1 cellular context compared by ENCODE assay signal in genomic region chr10:52883996-52884871, GRCh38.
TF ChIP-seq lines count a peak whose summit lies in the region.

No MANE protein-coding gene starts in this region.

TF ChIP-seq in HepG2, 621 proteins besides CTCF, POLR2A, EP300 and RAD21 (continued from another document and continues in another):
- TF ChIP-seq PRDM10 (CRISPR knock-in tag; IDR thresholded peaks at IDR 0.05; ENCODE audit: low read depth) (peak; percentile 85), PITX1 (CRISPR knock-in tag; IDR thresholded peaks at IDR 0.05) (peak; percentile 81), SYNCRIP (IDR thresholded peaks at IDR 0.05; ENCODE audit: insufficient read depth, low read depth, low read length) (no peak), KDM6A (CRISPR knock-in tag; IDR thresholded peaks at IDR 0.05; ENCODE audit: low read depth) (no peak), ZSCAN5A (CRISPR knock-in tag; IDR thresholded peaks at IDR 0.05; ENCODE audit: borderline replicate concordance) (no peak), ZNF768 (CRISPR knock-in tag; IDR thresholded peaks at IDR 0.05) (no peak), MEIS1 (CRISPR knock-in tag; IDR thresholded peaks at IDR 0.05; ENCODE audit: borderline replicate concordance) (no peak), FOXK1 (CRISPR knock-in tag; IDR thresholded peaks at IDR 0.05; ENCODE audit: borderline replicate concordance, low read depth) (0 out of 2 replicates have a peak, but pooled peaks have one; percentile 37), SKIL (CRISPR knock-in tag; IDR thresholded peaks at IDR 0.05; ENCODE audit: borderline replicate concordance) (no peak), HBP1 (CRISPR knock-in tag; IDR thresholded peaks at IDR 0.05; ENCODE audit: low read depth) (no peak), TBX3 (IDR thresholded peaks at IDR 0.05; ENCODE audit: borderline replicate concordance) (peak; percentile 50; the same call in 1 of the 2 replicates), SOX13 (IDR thresholded peaks at IDR 0.05) (no peak), SOX13 (CRISPR knock-in tag; conservative IDR thresholded peaks at IDR 0.05 in 1 of 2, IDR thresholded peaks at IDR 0.05 in 1 of 2) (peak in 1 of 2 experiments; percentile 23; a peak in 1 of 4 replicates), NR2F2 (IDR thresholded peaks at IDR 0.05; ENCODE audit: borderline replicate concordance, low read depth) (no peak), U2AF1 (optimal IDR thresholded peaks at IDR 0.05; ENCODE audit: low read depth, low read length) (no peak), ZNF780A (CRISPR knock-in tag; IDR thresholded peaks at IDR 0.05) (no peak), JDP2 (CRISPR knock-in tag; IDR thresholded peaks at IDR 0.05; ENCODE audit: borderline replicate concordance) (no peak), SNAPC5 (CRISPR knock-in tag; IDR thresholded peaks at IDR 0.05; ENCODE audit: borderline replicate concordance) (no peak), CEBPB (IDR thresholded peaks at IDR 0.05; ENCODE audit: borderline replicate concordance, low read depth, low read length) (peak; percentile 21; the same call in 1 of the 2 replicates), ZNF143 (CRISPR knock-in tag; IDR thresholded peaks at IDR 0.05) (no peak), NR3C1 (CRISPR knock-in tag; IDR thresholded peaks at IDR 0.05) (no peak), ZNF672 (CRISPR knock-in tag; IDR thresholded peaks at IDR 0.05) (no peak), ASH2L (IDR thresholded peaks at IDR 0.05; ENCODE audit: insufficient read length, low read depth, low read length) (peak; percentile 37), KLF6 (CRISPR knock-in tag; IDR thresholded peaks at IDR 0.05) (no peak), STAG1 (CRISPR knock-in tag; IDR thresholded peaks at IDR 0.05) (peak; percentile 86), BATF2 (CRISPR knock-in tag; IDR thresholded peaks at IDR 0.05) (no peak), ZNF33B (CRISPR knock-in tag; IDR thresholded peaks at IDR 0.05) (no peak), ELF1 (CRISPR knock-in tag; IDR thresholded peaks at IDR 0.05) (no peak), PHF8 (CRISPR knock-in tag; IDR thresholded peaks at IDR 0.05) (no peak), ATF3 (CRISPR knock-in tag; IDR thresholded peaks at IDR 0.05) (peak; percentile 94), ZNF138 (CRISPR knock-in tag; IDR thresholded peaks at IDR 0.05; ENCODE audit: low read depth) (no peak), ZNF670 (CRISPR knock-in tag; IDR thresholded peaks at IDR 0.05; ENCODE audit: borderline replicate concordance) (no peak), ZNF253 (CRISPR knock-in tag; IDR thresholded peaks at IDR 0.05; ENCODE audit: borderline replicate concordance) (no peak), HMGXB3 (CRISPR knock-in tag; IDR thresholded peaks at IDR 0.05; ENCODE audit: borderline replicate concordance) (no peak), ZNF674 (CRISPR knock-in tag; IDR thresholded peaks at IDR 0.05; ENCODE audit: low read depth) (no peak), GFI1 (CRISPR knock-in tag; IDR thresholded peaks at IDR 0.05; ENCODE audit: borderline replicate concordance) (no peak), SIN3B (IDR thresholded peaks at IDR 0.05; ENCODE audit: low read length) (no peak), NR2F6 (IDR thresholded peaks at IDR 0.05) (peak; percentile 50), NR2F6 (CRISPR knock-in tag; IDR thresholded peaks at IDR 0.05) (no peak; the same call in 1 of the 2 replicates), SATB2 (CRISPR knock-in tag; IDR thresholded peaks at IDR 0.05) (no peak), PHB2 (IDR thresholded peaks at IDR 0.05; ENCODE audit: partially characterized antibody) (no peak), ZSCAN9 (CRISPR knock-in tag; IDR thresholded peaks at IDR 0.05; ENCODE audit: borderline replicate concordance) (no peak), TRIM22 (IDR thresholded peaks at IDR 0.05) (no peak), FOXK2 (IDR thresholded peaks at IDR 0.05) (no peak), ZNF503 (CRISPR knock-in tag; IDR thresholded peaks at IDR 0.05) (peak; percentile 29; the same call in 1 of the 2 replicates), AHR (CRISPR knock-in tag; IDR thresholded peaks at IDR 0.05) (no peak), ARID3A (IDR thresholded peaks at IDR 0.05; ENCODE audit: low read depth, low read length) (peak; percentile 43; the same call in 1 of the 2 replicates)
